ENCODE assay signal across 19 cellular contexts in the genomic region with DNA sequence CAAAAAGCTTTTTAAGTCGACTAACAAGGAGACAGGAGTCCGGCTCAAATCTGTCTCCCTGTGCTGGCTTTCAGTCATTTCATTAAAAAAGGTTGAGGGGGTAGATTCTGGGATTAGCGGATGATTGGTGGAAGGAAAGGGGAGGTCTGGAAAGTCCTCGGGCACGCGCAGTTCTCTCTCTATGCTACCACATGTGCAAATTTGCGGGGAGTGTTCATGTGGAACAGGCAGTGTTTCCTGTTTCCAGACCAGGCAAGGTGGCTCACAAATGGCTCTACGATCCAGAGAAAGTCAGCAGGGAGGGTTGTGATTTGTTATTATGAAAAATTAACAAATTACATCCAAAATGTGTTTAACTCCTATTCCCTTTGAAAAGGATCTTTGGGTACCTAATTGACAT.
DNase-seq lines count a peak whose midpoint lies in the region; ATAC-seq, FAIRE-seq and TF ChIP-seq lines count a peak whose summit lies in the region.
"Had no signal": no experiment of that assay in that cellular context is flagged by ENCODE, and none has a peak within 500 bp of the region (broad histone marks: within the 10 kb centered on the region; RNA-seq: fewer than 3 reads in every experiment).

No MANE protein-coding gene starts in this region.

- POLR2A ChIA-PET in activated B cell treated with CpG ODN at 0.5 μM for 24 hours (lab: Charles Lee), result interaction anchor here (1.0 kb wide), 1 partner anchor 367 kb away, joined by 3 read pairs; no protein-coding TSS in a partner anchor

- H3K9ac ChIP-seq in BLaER1 treated with 17β-estradiol and CSF1 and Interleukin-3, amounts not matched to agents 10 nM and 100 nM, result no peak overlapping the region

- intact Hi-C loops in activated B cell treated with CpG ODN at 0.5 μM for 24 hours (cut with micrococcal nuclease), result no loop called here

- no peaks in the 10 kb centered on the region for H3K36me3 Mint-ChIP-seq in activated B cell treated with CpG ODN at 0.5 μM for 24 hours (ENCODE audit: low read depth)
- H3K36me3 Mint-ChIP-seq: CD4-positive, alpha-beta memory T cell had no signal

- peak; percentile 28 for FAIRE-seq in HTR-8/SVneo (lab: Jason Lieb, UNC)
- FAIRE-seq: A204.1, G401.6 had no signal

- peak overlapping the region in 10 of 11 experiments; percentile 19 to 67 (median 50); a peak in 18 of 22 replicates for H3K4me2 ChIP-seq in BLaER1 treated with 17β-estradiol and CSF1 and Interleukin-3, amounts not matched to agents 10 nM and 100 nM

- DNase-seq in HTR-8/SVneo (ENCODE audit: insufficient read length, low spot score) (no peak), activated B cell treated with CpG ODN at 0.5 μM for 24 hours (no peak), midbrain (lab: John Stamatoyannopoulos, UW) (peak; percentile 41), SW480 (ENCODE audit: low spot score) (no peak)
- DNase-seq: CD4-positive, alpha-beta memory T cell; DMS79; HCEC 1CT; KG1; MG63; NCI-H1105 treated with DMSO at 0.1 percent for 48 hours; NCI-H187; NCI-H510A treated with DMSO at 0.1 percent for 48 hours had no signal

- no peaks in the 10 kb centered on the region for H3K36me3 ChIP-seq in BLaER1 treated with 17β-estradiol and CSF1 and Interleukin-3, amounts not matched to agents 10 nM and 100 nM
- H3K36me3 ChIP-seq: MG63 had no signal

- no peak overlapping the region for H3K27ac Mint-ChIP-seq in activated B cell treated with CpG ODN at 0.5 μM for 24 hours
- H3K27ac Mint-ChIP-seq: CD4-positive, alpha-beta memory T cell had no signal

- no peak for TF ChIP-seq CTCF in activated B cell treated with CpG ODN at 0.5 μM for 24 hours (IDR thresholded peaks at IDR 0.05)

- CTCF ChIA-PET in activated B cell treated with CpG ODN at 0.5 μM for 24 hours (lab: Charles Lee), result no interaction called here

- no peak overlapping the region for H3K27ac ChIP-seq in BLaER1 treated with 17β-estradiol and CSF1 and Interleukin-3, amounts not matched to agents 10 nM and 100 nM
- H3K27ac ChIP-seq: RWPE1 had no signal

- no peak overlapping the region for H3K4me3 ChIP-seq in BLaER1 treated with 17β-estradiol and CSF1 and Interleukin-3, amounts not matched to agents 10 nM and 100 nM
- H3K4me3 ChIP-seq: MG63 had no signal

- peaks cover 7% of the 10 kb centered on the region for H3K4me1 Mint-ChIP-seq in activated B cell treated with CpG ODN at 0.5 μM for 24 hours

- H3K9me3 Mint-ChIP-seq in activated B cell treated with CpG ODN at 0.5 μM for 24 hours, result peaks cover 2% of the 10 kb centered on the region

- H3K4me1 ChIP-seq in BLaER1 treated with 17β-estradiol and CSF1 and Interleukin-3, amounts not matched to agents 10 nM and 100 nM, result peaks cover 0 to 33% (median 20%) of the 10 kb centered on the region in 10 experiments; a peak in 16 of 20 replicates

- peaks cover 9% of the 10 kb centered on the region for H3K27me3 Mint-ChIP-seq in activated B cell treated with CpG ODN at 0.5 μM for 24 hours

- no peaks in the 10 kb centered on the region for H3K27me3 ChIP-seq in BLaER1 treated with 17β-estradiol and CSF1 and Interleukin-3, amounts not matched to agents 10 nM and 100 nM

- peak overlapping the region; percentile 4 for H3K4me3 Mint-ChIP-seq in activated B cell treated with CpG ODN at 0.5 μM for 24 hours
- H3K4me3 Mint-ChIP-seq: CD4-positive, alpha-beta memory T cell had no signal

- no peaks in the 10 kb centered on the region for H4K20me1 ChIP-seq in BLaER1 treated with 17β-estradiol and CSF1 and Interleukin-3, amounts not matched to agents 10 nM and 100 nM

- H3K9me3 ChIP-seq in BLaER1 treated with 17β-estradiol and CSF1 and Interleukin-3, amounts not matched to agents 10 nM and 100 nM (replicated peaks in 1 of 11), result peaks cover 20 to 39% (median 35%) of the 10 kb centered on the region in 11 experiments

- ATAC-seq in activated B cell treated with CpG ODN at 0.5 μM for 24 hours (ENCODE audit: low read depth), result peak; percentile 37
- no peak for ATAC-seq in HG03565 (IDR thresholded peaks at IDR 0.05; ENCODE audit: unreplicated experiment)
- no peak for ATAC-seq in HG02763 (IDR thresholded peaks at IDR 0.05; ENCODE audit: unreplicated experiment)
- no peak for ATAC-seq in GM21529 (IDR thresholded peaks at IDR 0.05; ENCODE audit: unreplicated experiment)
